18 cellular contexts compared by ENCODE assay signal in genomic region chr7:42193457-42194111, GRCh38. TPM values are rescaled to one million over a fixed set of nuclear protein-coding genes. Genes with fewer than 3 reads are reported as not detected.
DNase-seq lines count a peak whose midpoint lies in the region; ATAC-seq and TF ChIP-seq lines count a peak whose summit lies in the region.
"Had no signal": no experiment of that assay in that cellular context is flagged by ENCODE, and none has a peak within 500 bp of the region (broad histone marks: within the 10 kb centered on the region; RNA-seq: fewer than 3 reads in every experiment).

No MANE protein-coding gene starts in this region.

- DNase-seq in adipocyte (ENCODE audit: low read depth) (peak; percentile 37), fibroblast of pulmonary artery (ENCODE audit: low read depth) (peak; percentile 50), neuronal stem cell (ENCODE audit: low spot score) (no peak), NCI-H748 treated with DMSO at 0.1 percent for 48 hours (lab: John Stamatoyannopoulos, UW) (no peak), COLO829 (ENCODE audit: low spot score) (no peak), tibial nerve (ENCODE audit: low spot score in 2 of 2) (no peak)
- DNase-seq: activated CD4-positive, alpha-beta T cell treated with anti-CD3 and anti-CD28 coated beads, Interleukin-2, amount 10 ng/mL, durations not matched to agents 7 days and 5 days; activated naive CD8-positive, alpha-beta T cell treated with anti-CD3 and anti-CD28 coated beads, Interleukin-2, amount 50 U/mL, for 24 hours; activated T-cell treated with anti-CD3 and anti-CD28 coated beads, Interleukin-2, amount 50 U/mL, for 48 hours; cortex of kidney; DMS 273 treated with DMSO at 0.1 percent for 48 hours; NCI-H226; T1000 had no signal

- no peak overlapping the region for H4K91ac ChIP-seq in neuronal stem cell (ENCODE audit: low read depth, low read length, poor library complexity)

- WGBS in neuronal stem cell (ENCODE audit: extremely low coverage in 2 of 2, insufficient read length in 2 of 2, insufficient replicate concordance in 1 of 2), 2 donors = no CpG with 5 or more reads among the region's 8 CpGs
- 66 to 67% methylated on average over 8 of the region's 8 CpGs for WGBS in tibial nerve, 2 donors

- H3K9me3 ChIP-seq in adipocyte (ENCODE audit: control insufficient read depth, low read length) (no peaks in the 10 kb centered on the region), neuronal stem cell (replicated peaks in 1 of 2; ENCODE audit: control insufficient read depth in 2 of 2, insufficient read depth in 1 of 2, low read depth in 1 of 2, low read length in 2 of 2) (peaks cover 0 to 6% of the 10 kb centered on the region in 2 donors), tibial nerve (no peaks in the 10 kb centered on the region)
- H3K9me3 ChIP-seq: esophagus muscularis mucosa, ovary had no signal

- H2BK12ac ChIP-seq in neuronal stem cell (ENCODE audit: low read length) = no peak overlapping the region

- no peak overlapping the region for H3K18ac ChIP-seq in neuronal stem cell (ENCODE audit: low read length)

- H3K4me3 ChIP-seq in adipocyte (ENCODE audit: low read length) = no peak overlapping the region
- peak overlapping the region; percentile 40 for H3K4me3 ChIP-seq in fibroblast of pulmonary artery (replicated peaks; ENCODE audit: low read depth, low read length)
- H3K4me3 ChIP-seq in neuronal stem cell (ENCODE audit: low read length in 2 of 2) = no peak overlapping the region
- no peak overlapping the region for H3K4me3 ChIP-seq in tibial nerve
- H3K4me3 ChIP-seq: esophagus muscularis mucosa, K562, ovary had no signal

- H3K9ac ChIP-seq in adipocyte (ENCODE audit: low read length) = no peak overlapping the region
- no peak overlapping the region for H3K9ac ChIP-seq in neuronal stem cell (ENCODE audit: low read depth, low read length, poor library complexity)

- no peak overlapping the region for H3K14ac ChIP-seq in neuronal stem cell (ENCODE audit: low read length)

- ATAC-seq in GM19351 (IDR thresholded peaks at IDR 0.05; ENCODE audit: unreplicated experiment) (peak; percentile 50), HG03565 (IDR thresholded peaks at IDR 0.05; ENCODE audit: unreplicated experiment) (no peak)
- ATAC-seq: activated naive CD8-positive, alpha-beta T cell treated with anti-CD3 and anti-CD28 coated beads, Interleukin-2, amount 50 U/mL, for 24 hours; K562 had no signal

- H2BK5ac ChIP-seq in neuronal stem cell (ENCODE audit: low read length) = no peak overlapping the region

- H3K4me2 ChIP-seq in neuronal stem cell (ENCODE audit: insufficient read depth, low read length, poor library complexity, severe bottlenecking) = no peak overlapping the region

- H3K4me1 ChIP-seq in adipocyte (ENCODE audit: control insufficient read depth, insufficient read depth, low read length) (peaks cover 31% of the 10 kb centered on the region), neuronal stem cell (ENCODE audit: control insufficient read depth in 2 of 2, insufficient read depth in 1 of 2, low read depth in 1 of 2, low read length in 2 of 2) (peaks cover 0 to 25% of the 10 kb centered on the region in 2 donors), tibial nerve (peaks cover 0 to 39% (median 14%) of the 10 kb centered on the region in 4 donors)

- TF ChIP-seq CTCF in fibroblast of pulmonary artery (IDR thresholded peaks at IDR 0.05; ENCODE audit: low read length, missing control alignments) (no peak), tibial nerve (IDR thresholded peaks at IDR 0.05) (no peak)

- H3K27me3 ChIP-seq in adipocyte (replicated peaks; ENCODE audit: control insufficient read depth, insufficient read depth, low read length) (no peaks in the 10 kb centered on the region), neuronal stem cell (ENCODE audit: control insufficient read depth in 3 of 3, insufficient read depth in 3 of 3, low read depth in 1 of 3, low read length in 3 of 3) (no peaks in the 10 kb centered on the region), tibial nerve (no peaks in the 10 kb centered on the region)
- H3K27me3 ChIP-seq: esophagus muscularis mucosa, ovary had no signal

- no peak overlapping the region for H3K23ac ChIP-seq in neuronal stem cell (ENCODE audit: low read depth, low read length, poor library complexity)

- H2BK120ac ChIP-seq in neuronal stem cell (ENCODE audit: low read depth, low read length) = no peak overlapping the region

- no peak overlapping the region for H3K4ac ChIP-seq in neuronal stem cell (ENCODE audit: low read length)

- TF ChIP-seq EP300 in tibial nerve (IDR thresholded peaks at IDR 0.05) = no peak

- H3K27ac ChIP-seq in neuronal stem cell (replicated peaks; ENCODE audit: low read length) (peak overlapping the region; percentile 66), tibial nerve (peak overlapping the region in 1 of 4 donors; percentile 37)

- no peaks in the 10 kb centered on the region for H3K79me1 ChIP-seq in neuronal stem cell (ENCODE audit: low read depth, low read length)

- TF ChIP-seq POLR2A in tibial nerve (IDR thresholded peaks at IDR 0.05) = no peak

- no peak overlapping the region for H2AFZ ChIP-seq in neuronal stem cell (ENCODE audit: low read length)

- H4K8ac ChIP-seq in neuronal stem cell (ENCODE audit: low read depth, low read length) = no peak overlapping the region

- H3K36me3 ChIP-seq in adipocyte (ENCODE audit: control insufficient read depth, insufficient read depth, low read length, severe bottlenecking) (no peaks in the 10 kb centered on the region), neuronal stem cell (replicated peaks in 1 of 2; ENCODE audit: control insufficient read depth in 2 of 2, insufficient read depth in 2 of 2, low read length in 2 of 2) (peaks cover 0 to 68% of the 10 kb centered on the region in 2 donors), tibial nerve (no peaks in the 10 kb centered on the region)
- H3K36me3 ChIP-seq: ovary had no signal

- H2BK15ac ChIP-seq in neuronal stem cell (ENCODE audit: low read length) = no peak overlapping the region

- H2AK5ac ChIP-seq in neuronal stem cell (ENCODE audit: low read depth, low read length) = no peak overlapping the region

RNA-seq across cellular contexts. Expression of gene GLI3, which starts 43.4 kb away (rescaled TPM):
- 54.7 TPM for polyA plus RNA-seq in neuronal stem cell (2013, experiment 1 of 2)
- 56.9 TPM for polyA plus RNA-seq in neuronal stem cell (2013, experiment 2 of 2)
- total RNA-seq in tibial nerve = 10 to 100 TPM in 1 of 4 donors, 1 to 10 TPM in 3; 8.6 to 12.6 (median 8.7) TPM

Comparison
In these comparisons a context has a peak if more than half of its experiments do, and no peak if none do; other contexts are left out.
1. DNase-seq: peak in adipocyte (single experiment) and fibroblast of pulmonary artery (single experiment); none in neuronal stem cell (single experiment), NCI-H748 treated with DMSO at 0.1 percent for 48 hours (single experiment), COLO829 (single experiment) and tibial nerve (0 of 2).